In genomic region chr14:75283162-75283883, GRCh38 we compare ENCODE assay signal across 2 cellular contexts.
TF ChIP-seq lines count a peak whose summit lies in the region.

No MANE protein-coding gene starts in this region.

TF ChIP-seq in A549, 52 proteins besides CTCF, POLR2A, EP300 and RAD21:
- 0 out of 2 replicates have a peak, but pooled peaks have one; percentile 14 for TF ChIP-seq HMGXB4 (CRISPR knock-in tag; IDR thresholded peaks at IDR 0.05; ENCODE audit: borderline replicate concordance)
- peak; percentile 50 for TF ChIP-seq CHD2 (IDR thresholded peaks at IDR 0.05; ENCODE audit: low read length, partially characterized antibody)
- no peak for TF ChIP-seq NPAS2 (CRISPR knock-in tag; IDR thresholded peaks at IDR 0.05; ENCODE audit: borderline replicate concordance)
- no peak for TF ChIP-seq GATA3 (IDR thresholded peaks at IDR 0.05; ENCODE audit: borderline replicate concordance)
- no peak for TF ChIP-seq NR3C1 (IDR thresholded peaks at IDR 0.05)
- TF ChIP-seq POLR2AphosphoS2 (conservative IDR thresholded peaks at IDR 0.05; ENCODE audit: low read length) = peak; percentile 99
- TF ChIP-seq RARB (CRISPR knock-in tag; IDR thresholded peaks at IDR 0.05) = peak; percentile 57; the same call in 1 of the 2 replicates
- TF ChIP-seq REST (IDR thresholded peaks at IDR 0.05) = peak; percentile 52
- peak; percentile 74 for TF ChIP-seq HOXB5 (CRISPR knock-in tag; IDR thresholded peaks at IDR 0.05)
- peak; percentile 96 for TF ChIP-seq HOXA7 (CRISPR knock-in tag; IDR thresholded peaks at IDR 0.05)
- 0 out of 2 replicates have a peak, but pooled peaks have one; percentile 8 for TF ChIP-seq HEYL (CRISPR knock-in tag; IDR thresholded peaks at IDR 0.05)
- TF ChIP-seq TP53 (CRISPR knock-in tag; IDR thresholded peaks at IDR 0.05) = peak; percentile 89; the same call in 1 of the 2 replicates
- TF ChIP-seq EHF (CRISPR knock-in tag; IDR thresholded peaks at IDR 0.05) = peak; percentile 49
- no peak for TF ChIP-seq FOSL2 (IDR thresholded peaks at IDR 0.05)
- TF ChIP-seq FOSL2 (CRISPR knock-in tag; IDR thresholded peaks at IDR 0.05) = no peak; the same call in 1 of the 2 replicates
- peak; percentile 80 for TF ChIP-seq ZSCAN20 (CRISPR knock-in tag; IDR thresholded peaks at IDR 0.05)
- TF ChIP-seq ZC3H11A (IDR thresholded peaks at IDR 0.05) = no peak
- 0 out of 3 replicates have a peak, but pooled peaks have one; percentile 6 for TF ChIP-seq SMC3 (IDR thresholded peaks at IDR 0.05)
- TF ChIP-seq TFCP2L1 (CRISPR knock-in tag; IDR thresholded peaks at IDR 0.05) = peak; percentile 97
- peak; percentile 97 for TF ChIP-seq FOSB (CRISPR knock-in tag; IDR thresholded peaks at IDR 0.05)
- TF ChIP-seq CEBPB (IDR thresholded peaks at IDR 0.05) = peak in 1 of 2 experiments; percentile 8; a peak in 2 of 4 replicates
- 0 out of 2 replicates have a peak, but pooled peaks have one; percentile 4 for TF ChIP-seq BHLHE40 (IDR thresholded peaks at IDR 0.05; ENCODE audit: low read depth, low read length)
- 0 out of 2 replicates have a peak, but pooled peaks have one; percentile 40 for TF ChIP-seq MYC (IDR thresholded peaks at IDR 0.05; ENCODE audit: borderline replicate concordance, low read length)

TF ChIP-seq in HepG2, 621 proteins besides CTCF, POLR2A, EP300 and RAD21 (continued from another document):
- TF ChIP-seq ARID3A (IDR thresholded peaks at IDR 0.05; ENCODE audit: low read depth, low read length) (peak; percentile 31; the same call in 1 of the 2 replicates), HMGXB4 (CRISPR knock-in tag; IDR thresholded peaks at IDR 0.05; ENCODE audit: borderline replicate concordance in 1 of 2, low read depth in 1 of 2) (0 out of 4 replicates have a peak, but pooled peaks of 1 of the 2 experiments have one; percentile 15), ZNF768 (CRISPR knock-in tag; IDR thresholded peaks at IDR 0.05) (no peak), ZFP37 (CRISPR knock-in tag; IDR thresholded peaks at IDR 0.05; ENCODE audit: borderline replicate concordance) (no peak), NFIC (IDR thresholded peaks at IDR 0.05; ENCODE audit: low read length) (peak; percentile 23; the same call in 1 of the 2 replicates), AHDC1 (CRISPR knock-in tag; IDR thresholded peaks at IDR 0.05; ENCODE audit: borderline replicate concordance) (0 out of 2 replicates have a peak, but pooled peaks have one; percentile 18), POLR2AphosphoS2 (IDR thresholded peaks at IDR 0.05; ENCODE audit: low read depth, low read length) (peak; percentile 67), SAP130 (CRISPR knock-in tag; IDR thresholded peaks at IDR 0.05; ENCODE audit: low read depth) (0 out of 2 replicates have a peak, but pooled peaks have one; percentile 15), ZNF792 (CRISPR knock-in tag; IDR thresholded peaks at IDR 0.05) (0 out of 2 replicates have a peak, but pooled peaks have one; percentile 12), PRDM10 (CRISPR knock-in tag; IDR thresholded peaks at IDR 0.05; ENCODE audit: low read depth) (peak; percentile 24; the same call in 1 of the 2 replicates), ZNF788 (CRISPR knock-in tag; IDR thresholded peaks at IDR 0.05; ENCODE audit: borderline replicate concordance) (0 out of 2 replicates have a peak, but pooled peaks have one; percentile 24), ZNF24 (IDR thresholded peaks at IDR 0.05) (no peak), DNMT1 (CRISPR knock-in tag; IDR thresholded peaks at IDR 0.05) (no peak), ZNF878 (CRISPR knock-in tag; IDR thresholded peaks at IDR 0.05) (no peak), ARID5B (CRISPR knock-in tag; IDR thresholded peaks at IDR 0.05) (0 out of 2 replicates have a peak, but pooled peaks have one; percentile 22), SALL1 (CRISPR knock-in tag; IDR thresholded peaks at IDR 0.05) (0 out of 2 replicates have a peak, but pooled peaks have one; percentile 34), POLR2AphosphoS5 (IDR thresholded peaks at IDR 0.05; ENCODE audit: low read depth, low read length) (no peak)
TF ChIP-seq in HepG2: peak in this region for 12.
